In the genomic region with DNA sequence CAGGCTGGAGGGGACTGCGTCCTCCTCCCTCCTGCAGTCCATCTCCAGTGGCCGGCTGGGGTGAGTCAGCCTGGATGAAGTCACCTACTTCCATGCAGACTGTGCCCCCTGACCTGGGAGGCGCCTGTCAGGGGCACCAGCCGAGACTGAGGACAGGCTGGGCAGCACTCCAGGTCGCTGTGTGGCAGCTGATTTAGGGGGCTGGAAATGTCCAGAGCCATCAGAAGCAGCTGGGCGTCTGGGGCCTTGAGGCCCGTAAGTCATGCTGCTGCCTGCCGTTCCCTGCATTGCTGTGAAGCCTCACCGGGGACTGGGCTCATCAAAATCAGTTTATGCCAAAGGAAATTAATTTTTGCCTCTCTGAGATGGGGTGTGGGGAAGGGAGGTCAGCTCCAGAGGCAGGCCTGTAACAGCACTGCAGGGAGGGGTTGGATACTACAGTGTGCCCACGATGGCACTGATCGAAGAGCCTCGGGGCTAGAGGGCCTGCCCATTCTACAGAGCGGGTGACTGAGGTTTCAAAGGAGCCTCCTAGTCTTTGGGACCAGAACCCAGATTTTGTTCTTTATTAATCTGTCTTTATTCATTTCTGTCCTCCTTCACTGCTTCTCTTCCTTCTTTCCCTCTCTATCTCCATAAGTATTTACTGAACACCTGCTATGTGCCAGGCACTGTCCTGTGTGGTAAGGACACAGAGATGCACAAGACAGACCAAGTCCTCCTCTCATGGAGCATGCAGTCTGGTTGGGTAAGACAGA, we compare ENCODE assay signal across 1 cellular context.
TF ChIP-seq lines count a peak whose summit lies in the region.

No MANE protein-coding gene starts in this region.

TF ChIP-seq in HepG2, 621 proteins besides CTCF, POLR2A, EP300 and RAD21 (continued from another document and continues in another):
- TF ChIP-seq HBP1 (CRISPR knock-in tag; IDR thresholded peaks at IDR 0.05; ENCODE audit: low read depth): no peak
- TF ChIP-seq MXD4 (CRISPR knock-in tag; IDR thresholded peaks at IDR 0.05): no peak
- TF ChIP-seq ZSCAN20 (CRISPR knock-in tag; IDR thresholded peaks at IDR 0.05; ENCODE audit: borderline replicate concordance): no peak
- TF ChIP-seq CREM (IDR thresholded peaks at IDR 0.05): no peak
- no peak for TF ChIP-seq CREM (CRISPR knock-in tag; IDR thresholded peaks at IDR 0.05)
- peak; percentile 68 for TF ChIP-seq RXRA (CRISPR knock-in tag; IDR thresholded peaks at IDR 0.05)
- no peak for TF ChIP-seq BCL6 (CRISPR knock-in tag; IDR thresholded peaks at IDR 0.05)
- TF ChIP-seq RAD51 (IDR thresholded peaks at IDR 0.05; ENCODE audit: borderline replicate concordance): no peak
- no peak for TF ChIP-seq ZNF318 (CRISPR knock-in tag; IDR thresholded peaks at IDR 0.05)
- no peak for TF ChIP-seq HHEX (CRISPR knock-in tag; IDR thresholded peaks at IDR 0.05)
- no peak for TF ChIP-seq SRSF4 (IDR thresholded peaks at IDR 0.05; ENCODE audit: low read depth, low read length, poor library complexity, severe bottlenecking)
- TF ChIP-seq HMGA1 (CRISPR knock-in tag; conservative IDR thresholded peaks at IDR 0.05): no peak
- TF ChIP-seq PAWR (CRISPR knock-in tag; IDR thresholded peaks at IDR 0.05; ENCODE audit: borderline replicate concordance): no peak
- TF ChIP-seq ZNF101 (CRISPR knock-in tag; IDR thresholded peaks at IDR 0.05; ENCODE audit: borderline replicate concordance, low read depth): no peak
- TF ChIP-seq BRD4 (CRISPR knock-in tag; IDR thresholded peaks at IDR 0.05): no peak
- no peak for TF ChIP-seq IKZF1 (IDR thresholded peaks at IDR 0.05)
- no peak for TF ChIP-seq ZNF772 (CRISPR knock-in tag; IDR thresholded peaks at IDR 0.05)
- TF ChIP-seq NKX3-1 (CRISPR knock-in tag; IDR thresholded peaks at IDR 0.05): no peak
- TF ChIP-seq, protein P1, sequence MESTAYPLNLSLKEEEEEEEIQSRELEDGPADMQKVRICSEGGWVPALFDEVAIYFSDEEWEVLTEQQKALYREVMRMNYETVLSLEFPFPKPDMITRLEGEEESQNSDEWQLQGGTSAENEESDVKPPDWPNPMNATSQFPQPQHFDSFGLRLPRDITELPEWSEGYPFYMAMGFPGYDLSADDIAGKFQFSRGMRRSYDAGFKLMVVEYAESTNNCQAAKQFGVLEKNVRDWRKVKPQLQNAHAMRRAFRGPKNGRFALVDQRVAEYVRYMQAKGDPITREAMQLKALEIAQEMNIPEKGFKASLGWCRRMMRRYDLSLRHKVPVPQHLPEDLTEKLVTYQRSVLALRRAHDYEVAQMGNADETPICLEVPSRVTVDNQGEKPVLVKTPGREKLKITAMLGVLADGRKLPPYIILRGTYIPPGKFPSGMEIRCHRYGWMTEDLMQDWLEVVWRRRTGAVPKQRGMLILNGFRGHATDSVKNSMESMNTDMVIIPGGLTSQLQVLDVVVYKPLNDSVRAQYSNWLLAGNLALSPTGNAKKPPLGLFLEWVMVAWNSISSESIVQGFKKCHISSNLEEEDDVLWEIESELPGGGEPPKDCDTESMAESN (CRISPR knock-in tag; conservative IDR thresholded peaks at IDR 0.05): no peak
- TF ChIP-seq ZNF512 (CRISPR knock-in tag; IDR thresholded peaks at IDR 0.05): no peak
- TF ChIP-seq ZNF672 (CRISPR knock-in tag; IDR thresholded peaks at IDR 0.05): no peak
- TF ChIP-seq ZZZ3 (CRISPR knock-in tag; IDR thresholded peaks at IDR 0.05; ENCODE audit: borderline replicate concordance): no peak
- no peak for TF ChIP-seq ZNF549 (CRISPR knock-in tag; IDR thresholded peaks at IDR 0.05)
- TF ChIP-seq SMC3 (IDR thresholded peaks at IDR 0.05; ENCODE audit: low read length): no peak
- TF ChIP-seq ZSCAN29 (CRISPR knock-in tag; conservative IDR thresholded peaks at IDR 0.05): no peak
- TF ChIP-seq DNMT1 (CRISPR knock-in tag; IDR thresholded peaks at IDR 0.05): no peak
- no peak for TF ChIP-seq SUZ12 (IDR thresholded peaks at IDR 0.05; ENCODE audit: low read depth, low read length)
- peak; percentile 41; the same call in 1 of the 2 replicates for TF ChIP-seq HNF4A (CRISPR knock-in tag; IDR thresholded peaks at IDR 0.05)
- TF ChIP-seq ZNF777 (CRISPR knock-in tag; IDR thresholded peaks at IDR 0.05): no peak
- TF ChIP-seq TEAD3 (CRISPR knock-in tag; optimal IDR thresholded peaks at IDR 0.05; ENCODE audit: borderline replicate concordance): no peak
- TF ChIP-seq ZFP62 (CRISPR knock-in tag; IDR thresholded peaks at IDR 0.05): no peak
- no peak for TF ChIP-seq ZNF260 (CRISPR knock-in tag; IDR thresholded peaks at IDR 0.05; ENCODE audit: borderline replicate concordance, low read depth)
- TF ChIP-seq ZNF263 (CRISPR knock-in tag; IDR thresholded peaks at IDR 0.05): peak; percentile 27; the same call in 1 of the 2 replicates
- TF ChIP-seq HDAC2 (CRISPR knock-in tag; IDR thresholded peaks at IDR 0.05): peak; percentile 48; the same call in 1 of the 2 replicates
- TF ChIP-seq, protein P2, sequence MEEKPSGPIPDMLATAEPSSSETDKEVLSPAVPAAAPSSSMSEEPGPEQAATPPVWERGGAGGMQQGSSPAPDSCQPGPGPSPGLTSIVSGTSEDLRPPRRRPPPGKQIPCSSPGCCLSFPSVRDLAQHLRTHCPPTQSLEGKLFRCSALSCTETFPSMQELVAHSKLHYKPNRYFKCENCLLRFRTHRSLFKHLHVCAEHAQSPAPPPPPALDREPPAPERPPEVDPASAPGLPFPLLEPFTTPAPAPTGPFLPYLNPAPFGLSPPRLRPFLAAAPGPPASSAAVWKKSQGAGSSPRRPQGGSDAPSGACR (CRISPR knock-in tag; IDR thresholded peaks at IDR 0.05): no peak
- TF ChIP-seq KAT8 (CRISPR knock-in tag; IDR thresholded peaks at IDR 0.05): no peak
- no peak for TF ChIP-seq ARNT (IDR thresholded peaks at IDR 0.05)
- no peak for TF ChIP-seq NAIF1 (CRISPR knock-in tag; IDR thresholded peaks at IDR 0.05; ENCODE audit: borderline replicate concordance)
- TF ChIP-seq ZMYM4 (CRISPR knock-in tag; IDR thresholded peaks at IDR 0.05): no peak
- no peak for TF ChIP-seq HMG20B (CRISPR knock-in tag; conservative IDR thresholded peaks at IDR 0.05)
- no peak for TF ChIP-seq ZNF335 (CRISPR knock-in tag; IDR thresholded peaks at IDR 0.05)
- TF ChIP-seq ZNF282 (IDR thresholded peaks at IDR 0.05; ENCODE audit: partially characterized antibody): no peak
- TF ChIP-seq KLF13 (CRISPR knock-in tag; IDR thresholded peaks at IDR 0.05): no peak
- TF ChIP-seq IRF1 (CRISPR knock-in tag; IDR thresholded peaks at IDR 0.05; ENCODE audit: low read depth): no peak
- TF ChIP-seq, protein P3, sequence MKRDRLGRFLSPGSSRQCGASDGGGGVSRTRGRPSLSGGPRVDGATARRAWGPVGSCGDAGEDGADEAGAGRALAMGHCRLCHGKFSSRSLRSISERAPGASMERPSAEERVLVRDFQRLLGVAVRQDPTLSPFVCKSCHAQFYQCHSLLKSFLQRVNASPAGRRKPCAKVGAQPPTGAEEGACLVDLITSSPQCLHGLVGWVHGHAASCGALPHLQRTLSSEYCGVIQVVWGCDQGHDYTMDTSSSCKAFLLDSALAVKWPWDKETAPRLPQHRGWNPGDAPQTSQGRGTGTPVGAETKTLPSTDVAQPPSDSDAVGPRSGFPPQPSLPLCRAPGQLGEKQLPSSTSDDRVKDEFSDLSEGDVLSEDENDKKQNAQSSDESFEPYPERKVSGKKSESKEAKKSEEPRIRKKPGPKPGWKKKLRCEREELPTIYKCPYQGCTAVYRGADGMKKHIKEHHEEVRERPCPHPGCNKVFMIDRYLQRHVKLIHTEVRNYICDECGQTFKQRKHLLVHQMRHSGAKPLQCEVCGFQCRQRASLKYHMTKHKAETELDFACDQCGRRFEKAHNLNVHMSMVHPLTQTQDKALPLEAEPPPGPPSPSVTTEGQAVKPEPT (CRISPR knock-in tag; IDR thresholded peaks at IDR 0.05; ENCODE audit: low read depth): 0 out of 2 replicates have a peak, but pooled peaks have one; percentile 58
- TF ChIP-seq HNRNPL (IDR thresholded peaks at IDR 0.05; ENCODE audit: low read depth, low read length): peak; percentile 97
- TF ChIP-seq ATF7-NPFF (CRISPR knock-in tag; IDR thresholded peaks at IDR 0.05; ENCODE audit: low read depth): no peak
- TF ChIP-seq TAF15 (IDR thresholded peaks at IDR 0.05; ENCODE audit: low read depth, low read length, poor library complexity, severe bottlenecking): no peak
- peak; percentile 45; the same call in 1 of the 2 replicates for TF ChIP-seq ETV5 (CRISPR knock-in tag; IDR thresholded peaks at IDR 0.05; ENCODE audit: borderline replicate concordance)
- no peak for TF ChIP-seq ZFP82 (CRISPR knock-in tag; IDR thresholded peaks at IDR 0.05; ENCODE audit: borderline replicate concordance)
- no peak for TF ChIP-seq ZNF776 (CRISPR knock-in tag; IDR thresholded peaks at IDR 0.05)
- TF ChIP-seq ZNF713 (CRISPR knock-in tag; IDR thresholded peaks at IDR 0.05): no peak
- no peak for TF ChIP-seq SMAD9 (CRISPR knock-in tag; IDR thresholded peaks at IDR 0.05)
